Comparison of ENCODE assay signal across 8 cellular contexts in genomic region chr5:52743970-52744369, GRCh38. TPM values are rescaled to one million over a fixed set of nuclear protein-coding genes. Genes with fewer than 3 reads are reported as not detected.
DNase-seq lines count a peak whose midpoint lies in the region; ATAC-seq and TF ChIP-seq lines count a peak whose summit lies in the region.

No MANE protein-coding gene starts in this region.

- peak overlapping the region; percentile 64 for H3K4me3 Mint-ChIP-seq in T-helper 2 cell treated with Interferon-gamma antibody and Interleukin-4, amounts not matched to agents 5 μg/mL and 100 μg/mL, for 36 hours

- TF ChIP-seq POLR2A in vagina (IDR thresholded peaks at IDR 0.05) (no peak), suprapubic skin (IDR thresholded peaks at IDR 0.05) (no peak)

- DNase-seq in AG09309 (ENCODE audit: low read depth) (peak; percentile 14), foreskin fibroblast (peak; percentile 35 to 50), DMS 273 treated with DMSO at 0.1 percent for 48 hours (lab: John Stamatoyannopoulos, UW) (no peak), vagina (ENCODE audit: extremely low spot score in 2 of 2) (no peak), HuH-7.5 (ENCODE audit: low spot score) (no peak), suprapubic skin (ENCODE audit: low spot score in 2 of 2) (no peak)
- DNase-seq in T-helper 2 cell treated with Interferon-gamma antibody and Interleukin-4, amounts not matched to agents 5 μg/mL and 100 μg/mL, for 36 hours (ENCODE audit: low spot score) = peak; percentile 74

- ATAC-seq in GM21619 (IDR thresholded peaks at IDR 0.05; ENCODE audit: unreplicated experiment) = peak; percentile 87

- no peak overlapping the region for H3K27ac ChIP-seq in vagina
- H3K27ac ChIP-seq in suprapubic skin = no peak overlapping the region

- H3K4me1 Mint-ChIP-seq in T-helper 2 cell treated with Interferon-gamma antibody and Interleukin-4, amounts not matched to agents 5 μg/mL and 100 μg/mL, for 36 hours (ENCODE audit: low read depth) = peaks cover 60% of the 10 kb centered on the region

- H3K4me1 ChIP-seq in vagina (peaks cover 5% of the 10 kb centered on the region), suprapubic skin (peaks cover 6% of the 10 kb centered on the region)

- peaks cover 8% of the 10 kb centered on the region for H3K9me3 Mint-ChIP-seq in T-helper 2 cell treated with Interferon-gamma antibody and Interleukin-4, amounts not matched to agents 5 μg/mL and 100 μg/mL, for 36 hours

- H3K36me3 ChIP-seq in vagina (no peaks in the 10 kb centered on the region), suprapubic skin (no peaks in the 10 kb centered on the region)

- WGBS in suprapubic skin = 30% methylated on average over 1 of the region's 1 CpG

- peaks cover 10% of the 10 kb centered on the region for H3K36me3 Mint-ChIP-seq in T-helper 2 cell treated with Interferon-gamma antibody and Interleukin-4, amounts not matched to agents 5 μg/mL and 100 μg/mL, for 36 hours (ENCODE audit: low read depth)

- H3K27ac Mint-ChIP-seq in T-helper 2 cell treated with Interferon-gamma antibody and Interleukin-4, amounts not matched to agents 5 μg/mL and 100 μg/mL, for 36 hours = peak overlapping the region; percentile 87

- H3K9me3 ChIP-seq in vagina (no peaks in the 10 kb centered on the region), suprapubic skin (no peaks in the 10 kb centered on the region)

- no peak for TF ChIP-seq EP300 in suprapubic skin (IDR thresholded peaks at IDR 0.05)

- H3K4me3 ChIP-seq in AG09309 (ENCODE audit: control insufficient read depth, low read depth, low read length) (no peak overlapping the region), foreskin fibroblast (ENCODE audit: low read depth in 1 of 2, low read length in 2 of 2) (no peak overlapping the region), vagina (no peak overlapping the region), suprapubic skin (no peak overlapping the region)

- intact Hi-C loops in vagina (cut with DNase I) = no loop called here

- TF ChIP-seq CTCF in AG09309 (IDR thresholded peaks at IDR 0.05; ENCODE audit: control insufficient read depth, insufficient read depth, low read depth, low read length, missing control alignments) (no peak), foreskin fibroblast (IDR thresholded peaks at IDR 0.05; ENCODE audit: low read depth, low read length) (no peak), vagina (IDR thresholded peaks at IDR 0.05) (no peak), suprapubic skin (IDR thresholded peaks at IDR 0.05) (no peak)

- H3K27me3 Mint-ChIP-seq in T-helper 2 cell treated with Interferon-gamma antibody and Interleukin-4, amounts not matched to agents 5 μg/mL and 100 μg/mL, for 36 hours (ENCODE audit: low read depth) = peaks cover 9% of the 10 kb centered on the region

- H3K27me3 ChIP-seq in vagina (no peaks in the 10 kb centered on the region), suprapubic skin (no peaks in the 10 kb centered on the region)

RNA-seq across cellular contexts. Expression of gene ITGA1, which starts 43.7 kb away (rescaled TPM):
- total RNA-seq in vagina = 42.7 TPM
- 1 to 10 TPM; 2.4 to 9.8 (median 5.9) TPM for total RNA-seq in suprapubic skin

RNA-seq across cellular contexts. Expression of gene PELO, which starts 43.7 kb away (rescaled TPM):
- total RNA-seq in vagina = 11.8 TPM
- total RNA-seq in suprapubic skin = 10 to 100 TPM in 3 of 4 donors, 1 to 10 TPM in 1; 9.8 to 17.5 (median 11.2) TPM

Comparison
In these comparisons a context has a peak if more than half of its experiments do, and no peak if none do; other contexts are left out.
1. DNase-seq: peak in AG09309 (single experiment), T-helper 2 cell treated with Interferon-gamma antibody and Interleukin-4, amounts not matched to agents 5 μg/mL and 100 μg/mL, for 36 hours (single experiment) and foreskin fibroblast (2 of 2); none in DMS 273 treated with DMSO at 0.1 percent for 48 hours (single experiment), vagina (0 of 2), HuH-7.5 (single experiment) and suprapubic skin (0 of 2).